22 cellular contexts compared by ENCODE assay signal in the genomic region with DNA sequence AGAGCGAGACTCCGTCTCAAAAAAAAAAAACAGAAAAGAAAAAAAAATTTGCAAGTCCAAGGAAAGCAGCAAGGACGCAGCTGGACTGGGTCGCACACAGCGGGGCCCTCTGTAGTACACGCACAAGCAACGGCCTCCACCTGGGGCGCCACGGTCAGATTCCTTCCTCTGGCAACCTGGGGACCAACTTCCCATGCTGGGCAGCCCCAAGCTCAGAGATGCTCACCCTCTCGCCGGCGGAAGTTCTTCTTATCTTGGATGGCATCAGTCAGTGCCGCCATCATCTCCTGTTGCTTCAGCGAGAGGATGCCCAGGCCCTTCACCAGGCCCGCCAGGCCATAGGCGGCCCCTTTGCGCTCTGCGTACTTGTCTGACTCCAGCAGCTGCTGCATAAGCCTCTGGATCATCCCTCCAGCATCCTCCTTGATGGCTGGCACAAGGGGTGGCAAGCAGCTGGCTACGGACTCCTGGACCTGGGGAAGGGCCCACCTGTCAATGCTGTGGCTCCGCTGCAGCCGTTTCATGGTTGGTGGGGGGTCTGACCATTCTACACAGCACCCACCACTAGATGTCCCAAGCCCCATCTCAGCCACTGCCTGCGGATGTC. TPM values are rescaled to one million over a fixed set of nuclear protein-coding genes. Genes with fewer than 3 reads are reported as not detected.
DNase-seq lines count a peak whose midpoint lies in the region; ATAC-seq, FAIRE-seq and TF ChIP-seq lines count a peak whose summit lies in the region.
"Had no signal": no experiment of that assay in that cellular context is flagged by ENCODE, and none has a peak within 500 bp of the region (broad histone marks: within the 10 kb centered on the region; RNA-seq: fewer than 3 reads in every experiment).

No MANE protein-coding gene starts in this region.

- H2AFZ ChIP-seq in GM23338 (no peak overlapping the region), GM12878 (ENCODE audit: control insufficient read depth, low read depth, low read length) (no peak overlapping the region)
- H2AFZ ChIP-seq: GM23248 had no signal

- POLR2A ChIA-PET in GM12878 (lab: Charles Lee), result no interaction called here

- H4K20me1 ChIP-seq in GM23338 (replicated peaks; ENCODE audit: insufficient read depth), result no peaks in the 10 kb centered on the region
- no peaks in the 10 kb centered on the region for H4K20me1 ChIP-seq in GM12878 (ENCODE audit: control insufficient read depth, insufficient read depth)

- intact Hi-C loops in GM12878 (cut with micrococcal nuclease; ENCODE audit: unreplicated experiment), result no loop called here
- intact Hi-C loops in kidney (cut with DNase I), result no loop called here
- intact Hi-C loops in sciatic nerve (cut with DNase I), result no loop called here

- no peak overlapping the region for H3K4me3 Mint-ChIP-seq in GM23338
- H3K4me3 Mint-ChIP-seq: CD4-positive, alpha-beta memory T cell; H9; HFFc6 had no signal

- 0 out of 2 replicates have a peak, but pooled peaks have one; percentile 16 for TF ChIP-seq POLR2A in GM12878 (IDR thresholded peaks at IDR 0.05; ENCODE audit: low read depth, low read length)

- no peak for TF ChIP-seq EP300 in GM12878 (IDR thresholded peaks at IDR 0.05; ENCODE audit: borderline replicate concordance in 1 of 2, control insufficient read depth in 1 of 2, low read depth in 2 of 2, low read length in 2 of 2)

- in situ Hi-C loops in GM12878 (cut with MboI), result no loop called here

- H3K79me2 ChIP-seq in GM23338 (replicated peaks; ENCODE audit: insufficient read depth), result no peaks in the 10 kb centered on the region
- H3K79me2 ChIP-seq in GM12878 (ENCODE audit: control insufficient read depth, insufficient read depth, low read length), result no peaks in the 10 kb centered on the region

- H3K4me1 ChIP-seq in GM23338 (ENCODE audit: insufficient read depth), result no peaks in the 10 kb centered on the region
- no peaks in the 10 kb centered on the region for H3K4me1 ChIP-seq in GM12878 (ENCODE audit: control insufficient read depth, insufficient read depth, low read length)
- H3K4me1 ChIP-seq in kidney (ENCODE audit: control insufficient read depth in 1 of 2, insufficient read depth in 1 of 2, low read depth in 1 of 2, low read length in 2 of 2), result no peaks in the 10 kb centered on the region
- H3K4me1 ChIP-seq: A549 had no signal

- SMC1A ChIA-PET in GM12878 (lab: Charles Lee; ENCODE audit: uncharacterized antibody, unreplicated experiment), result interaction anchor here (1.2 kb wide), 1 partner anchor 10 kb away, joined by 3 read pairs; no protein-coding TSS in a partner anchor

- 0 out of 2 replicates have a peak, but pooled peaks cover 7% of the 10 kb centered on the region for H3F3A ChIP-seq in GM23338 (replicated peaks; ENCODE audit: low read depth)

- H3K4me1 Mint-ChIP-seq in GM23338, result no peaks in the 10 kb centered on the region
- H3K4me1 Mint-ChIP-seq: CD4-positive, alpha-beta memory T cell; H9 had no signal

- peaks cover 90% of the 10 kb centered on the region for H3K36me3 Mint-ChIP-seq in GM23338 (ENCODE audit: low read depth)

- no peak overlapping the region for H3K9ac ChIP-seq in GM12878 (ENCODE audit: control insufficient read depth, insufficient read depth, low read length)
- H3K9ac ChIP-seq in kidney (ENCODE audit: low read length in 2 of 2), result no peak overlapping the region
- H3K9ac ChIP-seq: GM23248 had no signal

- H3K4me2 ChIP-seq in GM23338 (no peak overlapping the region), GM12878 (ENCODE audit: control insufficient read depth, insufficient read depth) (no peak overlapping the region)
- H3K4me2 ChIP-seq: A549 had no signal

- no peak for TF ChIP-seq CTCF in GM23338 (conservative IDR thresholded peaks at IDR 0.05; ENCODE audit: low read depth in 2 of 2)
- TF ChIP-seq CTCF in GM12878 (IDR thresholded peaks at IDR 0.05 in 2 of 3, conservative IDR thresholded peaks at IDR 0.05 in 1 of 3; ENCODE audit: control insufficient read depth in 2 of 3, extremely low read depth in 1 of 3, insufficient read depth in 1 of 3, low read depth in 3 of 3, low read length in 3 of 3), result no peak
- TF ChIP-seq CTCF in kidney (IDR thresholded peaks at IDR 0.05; ENCODE audit: borderline replicate concordance, extremely low read depth, insufficient read depth), result no peak

- CTCF ChIA-PET in GM12878 (lab: Yijun Ruan, JAX), result no interaction called here

- H3K36me3 ChIP-seq in GM23338 (ENCODE audit: insufficient read depth) (peaks cover 76% of the 10 kb centered on the region), GM12878 (ENCODE audit: control insufficient read depth in 2 of 2, insufficient read depth in 2 of 2, low read length in 1 of 2) (peaks cover 43 to 55% of the 10 kb centered on the region in 2 experiments), kidney (ENCODE audit: control insufficient read depth in 1 of 2, insufficient read depth in 2 of 2, low read length in 2 of 2) (peaks cover 45 to 66% of the 10 kb centered on the region in 2 donors)

- H3K27ac Mint-ChIP-seq in GM23338, result no peak overlapping the region
- H3K27ac Mint-ChIP-seq: HFFc6 had no signal

- H3K27me3 ChIP-seq in GM23338 (ENCODE audit: insufficient read depth) (no peaks in the 10 kb centered on the region), GM12878 (replicated peaks in 1 of 2; ENCODE audit: control insufficient read depth in 2 of 2, insufficient read depth in 2 of 2, low read length in 1 of 2) (no peaks in the 10 kb centered on the region)

- no TSS peak for BruUV-seq in GM12878 (replicated peaks; lab: Mats Ljungman, UMichigan)

- RAD21 ChIA-PET in GM12878 (lab: Charles Lee; ENCODE audit: unreplicated experiment), result interaction anchor here (1.4 kb wide), 1 partner anchor 28 kb away, joined by 3 read pairs; no protein-coding TSS in a partner anchor

- H3K4me3 ChIP-seq in GM23338 (no peak overlapping the region), GM12878 (no peak overlapping the region), kidney (ENCODE audit: low read length in 2 of 2) (no peak overlapping the region)
- H3K4me3 ChIP-seq: A549, GM23248 had no signal

- peaks cover 2% of the 10 kb centered on the region for H3K27me3 Mint-ChIP-seq in GM23338 (ENCODE audit: insufficient read depth, low read depth, poor library complexity)
- H3K27me3 Mint-ChIP-seq: CD4-positive, alpha-beta memory T cell had no signal

- ATAC-seq in GM23338, result peak; percentile 27; the same call in 1 of the 3 replicates
- ATAC-seq in GM12878, result no peak
- ATAC-seq in sciatic nerve, result peak; percentile 17

- DNase-seq in GM23338 (ENCODE audit: low spot score) (no peak), GM12878 (ENCODE audit: low read depth, low spot score) (no peak), kidney (peak; percentile 72), sciatic nerve (ENCODE audit: low spot score) (no peak), NOMO-1 (lab: John Stamatoyannopoulos, UW; ENCODE audit: unreplicated experiment in 2 of 2) (no peak), DMS153 (lab: John Stamatoyannopoulos, UW) (no peak)
- DNase-seq in activated naive CD4-positive, alpha-beta T cell treated with anti-CD3 and anti-CD28 coated beads, Interleukin-2, amount 50 U/mL, for 16 hours, result no peak
- DNase-seq: 8988T; ACHN; C1 segment of cervical spinal cord; Calu3; CD4-positive, alpha-beta memory T cell; COR-L47; DMS79; EL; GDM1; GM23248; H9; HFFc6 had no signal

- H3K9me3 Mint-ChIP-seq in GM23338, result no peaks in the 10 kb centered on the region; the same call in 2 of the 3 replicates
- H3K9me3 Mint-ChIP-seq: CD4-positive, alpha-beta memory T cell; H9; HFFc6 had no signal

- no peaks in the 10 kb centered on the region for H3K9me3 ChIP-seq in GM12878 (replicated peaks; ENCODE audit: control insufficient read depth, insufficient read depth, low read length)
- H3K9me3 ChIP-seq in kidney (ENCODE audit: control insufficient read depth in 1 of 2, low read length in 2 of 2), result no peaks in the 10 kb centered on the region
- H3K9me3 ChIP-seq: A549 had no signal

- no peak for TF ChIP-seq RAD21 in GM12878 (IDR thresholded peaks at IDR 0.05; ENCODE audit: insufficient read depth, low read depth, low read length)

- H3K27ac ChIP-seq in GM23338 (ENCODE audit: low read depth), result no peak overlapping the region
- no peak overlapping the region for H3K27ac ChIP-seq in GM12878 (ENCODE audit: control insufficient read depth, insufficient read depth)
- H3K27ac ChIP-seq in kidney (ENCODE audit: low read depth in 2 of 2, low read length in 2 of 2), result no peak overlapping the region
- H3K27ac ChIP-seq: A549, GM23248 had no signal

- no peak for FAIRE-seq in GM12878 (lab: Jason Lieb, UNC)
- FAIRE-seq in kidney (lab: Jason Lieb, UNC), result no peak
- FAIRE-seq: A549, GM12891, GM19239 had no signal

- no peaks in the 10 kb centered on the region for H3K9me2 ChIP-seq in GM23338 (ENCODE audit: insufficient read depth)

- WGBS in GM12878 (ENCODE audit: insufficient coverage, insufficient replicate concordance, low lambda C conversion rate, missing lambda C conversion rate), result 98% methylated on average over 22 of the region's 22 CpGs

RNA-seq across cellular contexts. Expression of gene RAB35, which starts 34.5 kb away (rescaled TPM):
- 15.9 and 16.9 TPM in 2 replicates for total RNA-seq in GM23338 (2014; rRNA removed; shearing (Covaris generic))
- polyA plus RNA-seq in GM23338 (2016; fragmentation: Nextera tagmentation; extraction: Ambion mirVana) (9.9 and 12.6 TPM in 2 replicates), GM12878 (2011; rRNA removed) (68.7 and 87.1 TPM in 2 replicates), GM12878 (2014; fragmentation: Illumina TruSeq; extraction: Trizol) (28.9 and 44.7 TPM in 2 replicates), GM12878 (2014; fragmentation: Nextera tagmentation; extraction: Ambion mirVana) (1 to 10 TPM in 1 of 2 experiments, under 1 TPM in 1; 0.76 to 2.0 TPM), GM12878 (2014; rRNA removed) (73.0 and 78.9 TPM in 2 replicates), GM12878 (2016; fragmentation: Nextera tagmentation; extraction: Ambion mirVana) (10 to 100 TPM; 42.4 to 42.9 TPM), kidney (ENCODE audit: insufficient read depth, low read depth, low replicate concordance) (23.2 TPM)
- 17.3 and 17.4 TPM in 2 replicates for total RNA-seq in GM12878 (2013; cell fraction: nucleolus; rRNA removed)
- total RNA-seq in GM12878 (2014; rRNA removed) (50.6 and 57.2 TPM in 2 replicates), GM12878 (2014; rRNA removed; fragmentation: Illumina TruSeq; extraction: Trizol) (33.1 and 37.3 TPM in 2 replicates), GM12878 (2021) (89.4 and 99.2 TPM in 2 replicates), kidney (56.1 TPM), sciatic nerve (52.2 TPM)
- 30.2 TPM for polyA plus RNA-seq in GM12878 (2011; ENCODE audit: low read depth)
- 67.3 and 76.1 TPM in 2 replicates for polyA plus RNA-seq in GM12878 (2011; cell fraction: cytosol; rRNA removed)
- polyA plus RNA-seq in GM12878 (2011; cell fraction: nucleus; rRNA removed), result 75.4 and 101 TPM in 2 replicates
- polyA plus RNA-seq in GM12878 (2012), result 56.3 and 69.3 TPM in 2 replicates
- 59.2 and 76.6 TPM in 2 replicates for polyA minus RNA-seq in GM12878 (2011; rRNA and poly(A)+ RNA removed)
- polyA minus RNA-seq in GM12878 (2011; cell fraction: cytosol; rRNA and poly(A)+ RNA removed), result 26.9 and 27.4 TPM in 2 replicates
- polyA minus RNA-seq in GM12878 (2011; cell fraction: nucleus; rRNA and poly(A)+ RNA removed), result 8.9 and 19.6 TPM in 2 replicates

RNA-seq across cellular contexts. Expression of gene GCN1, which starts 43.5 kb away (rescaled TPM):
- 141 and 177 TPM in 2 replicates for total RNA-seq in GM23338 (2014; rRNA removed; shearing (Covaris generic))
- 18.0 and 18.2 TPM in 2 replicates for polyA plus RNA-seq in GM23338 (2016; fragmentation: Nextera tagmentation; extraction: Ambion mirVana)
- total RNA-seq in GM12878 (2013; cell fraction: nucleolus; rRNA removed), result 380 and 510 TPM in 2 replicates
- 89.6 and 90.7 TPM in 2 replicates for total RNA-seq in GM12878 (2014; rRNA removed)
- 41.6 and 43.8 TPM in 2 replicates for total RNA-seq in GM12878 (2014; rRNA removed; fragmentation: Illumina TruSeq; extraction: Trizol)
- total RNA-seq in GM12878 (2021), result 137 and 150 TPM in 2 replicates
- 53.5 TPM for polyA plus RNA-seq in GM12878 (2011; ENCODE audit: low read depth)
- polyA plus RNA-seq in GM12878 (2011; rRNA removed), result 22.8 and 39.8 TPM in 2 replicates
- 40.6 and 52.3 TPM in 2 replicates for polyA plus RNA-seq in GM12878 (2011; cell fraction: cytosol; rRNA removed)
- 433 and 567 TPM in 2 replicates for polyA plus RNA-seq in GM12878 (2011; cell fraction: nucleus; rRNA removed)
- 49.9 and 56.2 TPM in 2 replicates for polyA plus RNA-seq in GM12878 (2012)
- polyA plus RNA-seq in GM12878 (2014; fragmentation: Illumina TruSeq; extraction: Trizol), result 40.8 and 54.4 TPM in 2 replicates
- 10 to 100 TPM; 10.8 to 12.1 TPM for polyA plus RNA-seq in GM12878 (2014; fragmentation: Nextera tagmentation; extraction: Ambion mirVana)
- polyA plus RNA-seq in GM12878 (2014; rRNA removed), result 95.3 and 102 TPM in 2 replicates
- 10 to 100 TPM; 62.2 to 65.1 TPM for polyA plus RNA-seq in GM12878 (2016; fragmentation: Nextera tagmentation; extraction: Ambion mirVana)
- polyA minus RNA-seq in GM12878 (2011; rRNA and poly(A)+ RNA removed), result 131 and 147 TPM in 2 replicates
- polyA minus RNA-seq in GM12878 (2011; cell fraction: cytosol; rRNA and poly(A)+ RNA removed), result 50.5 and 61.8 TPM in 2 replicates
- 129 and 222 TPM in 2 replicates for polyA minus RNA-seq in GM12878 (2011; cell fraction: nucleus; rRNA and poly(A)+ RNA removed)
- total RNA-seq in kidney, result 77.6 TPM
- polyA plus RNA-seq in kidney (ENCODE audit: insufficient read depth, low read depth, low replicate concordance), result 12.2 TPM
- 82.6 TPM for total RNA-seq in sciatic nerve

RNA-seq across cellular contexts. Expression of gene RPLP0, which starts 49.9 kb away (rescaled TPM):
- total RNA-seq in GM23338 (2014; rRNA removed; shearing (Covaris generic)), result 4,855 and 4,916 TPM in 2 replicates
- polyA plus RNA-seq in GM23338 (2016; fragmentation: Nextera tagmentation; extraction: Ambion mirVana) (2,219 and 2,404 TPM in 2 replicates), GM12878 (2011; rRNA removed) (4,342 and 6,647 TPM in 2 replicates), GM12878 (2014; fragmentation: Illumina TruSeq; extraction: Trizol) (4,326 and 6,258 TPM in 2 replicates), GM12878 (2014; fragmentation: Nextera tagmentation; extraction: Ambion mirVana) (1,000 to 10,000 TPM; 6,784 to 8,495 TPM), GM12878 (2014; rRNA removed) (7,537 and 7,931 TPM in 2 replicates), GM12878 (2016; fragmentation: Nextera tagmentation; extraction: Ambion mirVana) (1,000 to 10,000 TPM; 2,171 to 2,235 TPM), kidney (ENCODE audit: insufficient read depth, low read depth, low replicate concordance) (1,654 TPM)
- 746 and 806 TPM in 2 replicates for total RNA-seq in GM12878 (2013; cell fraction: nucleolus; rRNA removed)
- total RNA-seq in GM12878 (2014; rRNA removed) (6,095 and 6,267 TPM in 2 replicates), GM12878 (2014; rRNA removed; fragmentation: Illumina TruSeq; extraction: Trizol) (4,804 and 4,972 TPM in 2 replicates), GM12878 (2021) (4,342 and 4,473 TPM in 2 replicates), kidney (1,384 TPM), sciatic nerve (760 TPM)
- polyA plus RNA-seq in GM12878 (2011; ENCODE audit: low read depth), result 10,931 TPM
- 11,436 and 11,538 TPM in 2 replicates for polyA plus RNA-seq in GM12878 (2011; cell fraction: cytosol; rRNA removed)
- 3,468 and 4,357 TPM in 2 replicates for polyA plus RNA-seq in GM12878 (2011; cell fraction: nucleus; rRNA removed)
- 6,488 and 7,133 TPM in 2 replicates for polyA plus RNA-seq in GM12878 (2012)
- polyA minus RNA-seq in GM12878 (2011; rRNA and poly(A)+ RNA removed), result 5,528 and 7,467 TPM in 2 replicates
- 1,348 and 1,626 TPM in 2 replicates for polyA minus RNA-seq in GM12878 (2011; cell fraction: cytosol; rRNA and poly(A)+ RNA removed)
- polyA minus RNA-seq in GM12878 (2011; cell fraction: nucleus; rRNA and poly(A)+ RNA removed), result 556 and 712 TPM in 2 replicates
